In the genomic region with DNA sequence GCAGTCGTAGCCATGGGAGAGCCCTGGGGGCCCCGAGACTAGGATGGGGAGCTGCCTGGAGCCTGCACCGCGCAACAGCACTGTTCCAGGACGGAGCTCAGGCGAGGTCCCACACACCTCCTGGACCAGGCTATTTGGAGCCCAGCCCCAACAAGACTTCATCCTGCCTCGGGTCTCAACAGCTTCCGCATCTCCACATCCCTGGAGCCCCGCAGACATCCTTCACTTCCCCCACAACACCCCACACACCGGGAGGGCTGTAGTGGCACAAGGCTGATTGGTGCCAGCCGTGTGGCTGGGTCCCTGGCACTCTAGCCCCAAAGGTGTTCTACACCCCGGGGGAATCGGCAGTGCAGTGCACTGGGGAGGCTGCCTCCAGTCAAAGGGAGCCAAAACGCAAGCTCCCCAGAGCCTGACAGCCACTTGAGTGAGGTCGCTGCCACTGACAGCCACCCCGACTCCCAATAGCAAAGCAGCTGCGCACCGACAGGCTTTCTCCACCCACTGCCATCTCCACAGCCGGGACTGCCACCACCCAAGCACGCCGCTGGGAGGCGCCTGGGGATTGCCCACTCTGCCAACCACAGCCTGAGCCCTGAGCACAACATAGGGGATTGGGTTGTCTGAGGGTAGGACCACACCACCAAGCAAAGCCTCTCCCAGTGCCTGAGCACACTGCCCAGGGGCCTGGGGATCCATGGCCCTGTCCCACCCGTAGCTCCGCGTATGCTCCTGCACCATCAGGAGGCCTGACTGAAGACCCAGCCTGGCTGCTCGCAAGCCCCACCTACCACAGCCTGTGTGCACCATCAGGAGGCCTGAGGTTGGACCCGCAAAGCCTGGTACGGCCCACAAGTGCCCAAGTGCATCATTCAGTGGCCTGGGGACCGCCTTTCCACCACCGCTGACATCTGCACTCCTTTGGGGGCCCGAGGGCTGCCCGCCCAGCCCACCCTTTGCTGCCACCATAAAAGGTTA, we compare ENCODE assay signal across 8 cellular contexts.
DNase-seq lines count a peak whose midpoint lies in the region; ATAC-seq and TF ChIP-seq lines count a peak whose summit lies in the region.

No MANE protein-coding gene starts in this region.

- no peaks in the 10 kb centered on the region for H3K36me3 ChIP-seq in KOPT-K1 (ENCODE audit: insufficient read depth, low read length)
- no peaks in the 10 kb centered on the region for H3K36me3 ChIP-seq in iPS-15b (ENCODE audit: control insufficient read depth, insufficient read depth, low read length)

- TF ChIP-seq CTCF in astrocyte of the cerebellum (IDR thresholded peaks at IDR 0.05; ENCODE audit: low read depth, low read length, missing control alignments): peak; percentile 61

- in situ Hi-C loops in astrocyte of the cerebellum (cut with HindIII; ENCODE audit: low sequenced_read_pairs): no loop called here

- H3K4me3 ChIP-seq in astrocyte of the cerebellum (ENCODE audit: low read depth, low read length): no peak overlapping the region
- peak overlapping the region; percentile 73 for H3K4me3 ChIP-seq in iPS-15b (ENCODE audit: low read depth, low read length)

- H3K9ac ChIP-seq in iPS-15b (ENCODE audit: low read depth, low read length): no peak overlapping the region

- no peaks in the 10 kb centered on the region for H3K9me3 ChIP-seq in KOPT-K1 (ENCODE audit: insufficient read depth, low read length, poor library complexity, severe bottlenecking)
- H3K9me3 ChIP-seq in iPS-15b (ENCODE audit: control insufficient read depth, insufficient read depth, low read length): no peaks in the 10 kb centered on the region

- peak; percentile 94 for ATAC-seq in GM21786 (IDR thresholded peaks at IDR 0.05; ENCODE audit: unreplicated experiment)

- no peaks in the 10 kb centered on the region for H3K27me3 ChIP-seq in iPS-15b (ENCODE audit: control insufficient read depth, insufficient read depth, low read length)

- H3K4me1 ChIP-seq in iPS-15b (ENCODE audit: control insufficient read depth, insufficient read depth, low read length): no peaks in the 10 kb centered on the region

- peak; percentile 58 for DNase-seq in EL
- DNase-seq in T-helper 9 cell: peak; percentile 87
- DNase-seq in astrocyte of the cerebellum (ENCODE audit: low read depth): no peak
- DNase-seq in stimulated activated CD4-positive, alpha-beta T cell treated with anti-CD3 and anti-CD28 coated beads, Interleukin-12 subunit alpha, Interleukin-12 subunit beta, amount 100 ng/mL, for 24 hours (ENCODE audit: low read depth in 2 of 2): peak; percentile 88 to 90
- DNase-seq in cortex of kidney (lab: John Stamatoyannopoulos, UW): no peak

- H3K27ac ChIP-seq in KOPT-K1 (ENCODE audit: low read depth, low read length, poor library complexity, severe bottlenecking): peak overlapping the region; percentile 52

Comparison
In these comparisons a context has a peak if more than half of its experiments do, and no peak if none do; other contexts are left out.
1. DNase-seq: peak in EL (single experiment), T-helper 9 cell (single experiment) and stimulated activated CD4-positive, alpha-beta T cell treated with anti-CD3 and anti-CD28 coated beads, Interleukin-12 subunit alpha, Interleukin-12 subunit beta, amount 100 ng/mL, for 24 hours (2 of 2); none in astrocyte of the cerebellum (single experiment) and cortex of kidney (single experiment).